ENCODE assay signal across 27 cellular contexts in genomic region chr15:98666841-98667240, GRCh38. TPM values are rescaled to one million over a fixed set of nuclear protein-coding genes. Genes with fewer than 3 reads are reported as not detected.
DNase-seq lines count a peak whose midpoint lies in the region; ATAC-seq, FAIRE-seq and TF ChIP-seq lines count a peak whose summit lies in the region.
"Had no signal": no experiment of that assay in that cellular context is flagged by ENCODE, and none has a peak within 500 bp of the region (broad histone marks: within the 10 kb centered on the region; RNA-seq: fewer than 3 reads in every experiment).

No MANE protein-coding gene starts in this region.

- H3K4ac ChIP-seq in mesenchymal stem cell (ENCODE audit: low read depth in 1 of 2, low read length in 2 of 2): no peak overlapping the region

- H3K9me3 ChIP-seq in left ventricle myocardium inferior (replicated peaks) (no peaks in the 10 kb centered on the region), heart right ventricle (no peaks in the 10 kb centered on the region), astrocyte (ENCODE audit: insufficient read depth, low read depth, low read length) (no peaks in the 10 kb centered on the region), mesenchymal stem cell (ENCODE audit: control insufficient read depth, low read length) (no peaks in the 10 kb centered on the region)
- H3K9me3 ChIP-seq: MG63, SJSA1, thoracic aorta had no signal

- no peaks in the 10 kb centered on the region for H3K27me3 ChIP-seq in left ventricle myocardium inferior (ENCODE audit: low read depth)
- no peaks in the 10 kb centered on the region for H3K27me3 ChIP-seq in heart right ventricle
- H3K27me3 ChIP-seq in astrocyte (ENCODE audit: insufficient read depth, low read length): no peaks in the 10 kb centered on the region
- no peaks in the 10 kb centered on the region for H3K27me3 ChIP-seq in mesenchymal stem cell (ENCODE audit: control insufficient read depth in 1 of 2, insufficient read depth in 1 of 2, low read length in 2 of 2)
- H3K27me3 ChIP-seq: MG63, SJSA1 had no signal

- no peaks in the 10 kb centered on the region for H3K36me3 ChIP-seq in left ventricle myocardium inferior
- no peaks in the 10 kb centered on the region for H3K36me3 ChIP-seq in heart right ventricle
- H3K36me3 ChIP-seq in astrocyte (ENCODE audit: insufficient read depth, low read length): no peaks in the 10 kb centered on the region
- peaks cover 0 to 9% of the 10 kb centered on the region in 2 experiments for H3K36me3 ChIP-seq in mesenchymal stem cell (ENCODE audit: control insufficient read depth in 1 of 2, insufficient read depth in 2 of 2, low read depth in 1 of 2, low read length in 2 of 2)
- H3K36me3 ChIP-seq: thoracic aorta had no signal

- TF ChIP-seq CTCF in left ventricle myocardium inferior (IDR thresholded peaks at IDR 0.05; ENCODE audit: borderline replicate concordance): no peak
- no peak for TF ChIP-seq CTCF in heart right ventricle (IDR thresholded peaks at IDR 0.05)
- TF ChIP-seq CTCF in astrocyte (IDR thresholded peaks at IDR 0.05; ENCODE audit: insufficient read depth, low read depth, low read length): no peak
- TF ChIP-seq CTCF in type B pancreatic cell (conservative IDR thresholded peaks at IDR 0.05): no peak

- H3K36me3 Mint-ChIP-seq in astrocyte (ENCODE audit: low read depth, unreplicated experiment): peaks cover 9% of the 10 kb centered on the region
- H3K36me3 Mint-ChIP-seq in type B pancreatic cell: peaks cover 15% of the 10 kb centered on the region
- no peaks in the 10 kb centered on the region for H3K36me3 Mint-ChIP-seq in activated CD4-positive, alpha-beta memory T cell treated with anti-CD3 and anti-CD28 coated beads, Interleukin-2, amount 10 ng/mL, durations not matched to agents 7 days and 5 days (ENCODE audit: low read depth)

- H2BK15ac ChIP-seq in mesenchymal stem cell (ENCODE audit: low read depth, poor library complexity, severe bottlenecking): no peak overlapping the region

- H3K4me3 Mint-ChIP-seq in astrocyte (ENCODE audit: unreplicated experiment) (no peak overlapping the region), type B pancreatic cell (no peak overlapping the region)
- H3K4me3 Mint-ChIP-seq in activated CD4-positive, alpha-beta memory T cell treated with anti-CD3 and anti-CD28 coated beads, Interleukin-2, amount 10 ng/mL, durations not matched to agents 7 days and 5 days: no peak overlapping the region
- H3K4me3 Mint-ChIP-seq: CD4-positive, alpha-beta T cell; memory B cell had no signal

- peaks cover 23% of the 10 kb centered on the region for H3K79me1 ChIP-seq in mesenchymal stem cell (replicated peaks; ENCODE audit: low read length, poor library complexity, severe bottlenecking)

- H3K14ac ChIP-seq in mesenchymal stem cell (ENCODE audit: low read length in 2 of 2): no peak overlapping the region

- H3K9me3 Mint-ChIP-seq in astrocyte (ENCODE audit: unreplicated experiment): no peaks in the 10 kb centered on the region
- H3K9me3 Mint-ChIP-seq in type B pancreatic cell: no peaks in the 10 kb centered on the region
- no peaks in the 10 kb centered on the region for H3K9me3 Mint-ChIP-seq in activated CD4-positive, alpha-beta memory T cell treated with anti-CD3 and anti-CD28 coated beads, Interleukin-2, amount 10 ng/mL, durations not matched to agents 7 days and 5 days
- H3K9me3 Mint-ChIP-seq: activated naive CD4-positive, alpha-beta T cell treated with anti-CD3 and anti-CD28 coated beads, Interleukin-2, amount 50 U/mL, for 24 hours; activated T-helper 2 cell treated with anti-CD3 and anti-CD28 coated beads, Interferon-gamma antibody, Interleukin-2, Interleukin-4, amounts not matched to agents 10 μg/mL and 5 μg/mL and 100 μg/mL, durations not matched to agents 14 hours and 24 hours and 36 hours; CD4-positive, alpha-beta T cell; memory B cell had no signal

- H3K79me2 ChIP-seq in astrocyte (ENCODE audit: insufficient read depth, low read length): peaks cover 100% of the 10 kb centered on the region

- no peak overlapping the region for H2AFZ ChIP-seq in astrocyte (ENCODE audit: low read depth, low read length)
- no peak overlapping the region for H2AFZ ChIP-seq in mesenchymal stem cell (ENCODE audit: low read depth, low read length)

- H3K4me2 ChIP-seq in astrocyte (ENCODE audit: low read length) (no peak overlapping the region), mesenchymal stem cell (ENCODE audit: low read length, poor library complexity, severe bottlenecking) (no peak overlapping the region)

- H4K91ac ChIP-seq in mesenchymal stem cell (ENCODE audit: low read length): no peak overlapping the region

- CTCF ChIA-PET in activated CD4-positive, alpha-beta memory T cell treated with anti-CD3 and anti-CD28 coated beads, Interleukin-2, amount 10 ng/mL, durations not matched to agents 7 days and 5 days (lab: Charles Lee): interaction anchor here (0.9 kb wide), 1 partner anchor 409 kb away, joined by 3 read pairs; no protein-coding TSS in a partner anchor

- no peak overlapping the region for H2BK12ac ChIP-seq in mesenchymal stem cell (ENCODE audit: low read length in 2 of 2)

- H3K4me1 Mint-ChIP-seq in astrocyte (ENCODE audit: low read depth, unreplicated experiment): peaks cover 74% of the 10 kb centered on the region
- peaks cover 63% of the 10 kb centered on the region for H3K4me1 Mint-ChIP-seq in type B pancreatic cell (ENCODE audit: unreplicated experiment)
- peaks cover 30% of the 10 kb centered on the region for H3K4me1 Mint-ChIP-seq in activated CD4-positive, alpha-beta memory T cell treated with anti-CD3 and anti-CD28 coated beads, Interleukin-2, amount 10 ng/mL, durations not matched to agents 7 days and 5 days

- no peak overlapping the region for H3K23ac ChIP-seq in mesenchymal stem cell (ENCODE audit: low read length in 2 of 2)

- no peak overlapping the region for H3K18ac ChIP-seq in mesenchymal stem cell (ENCODE audit: low read depth in 1 of 2, low read length in 2 of 2)

- H3K4me3 ChIP-seq in left ventricle myocardium inferior: no peak overlapping the region
- H3K4me3 ChIP-seq in heart right ventricle: no peak overlapping the region
- H3K4me3 ChIP-seq in astrocyte (ENCODE audit: insufficient read depth, low read depth, low read length): no peak overlapping the region
- H3K4me3 ChIP-seq in mesenchymal stem cell (ENCODE audit: insufficient read depth in 1 of 2, low read depth in 1 of 2, low read length in 2 of 2): no peak overlapping the region
- H3K4me3 ChIP-seq: GM12878, K562, MG63, SJSA1, thoracic aorta had no signal

- no peaks in the 10 kb centered on the region for H3K27me3 Mint-ChIP-seq in astrocyte (ENCODE audit: low read depth, unreplicated experiment)
- H3K27me3 Mint-ChIP-seq in type B pancreatic cell: no peaks in the 10 kb centered on the region
- H3K27me3 Mint-ChIP-seq in activated CD4-positive, alpha-beta memory T cell treated with anti-CD3 and anti-CD28 coated beads, Interleukin-2, amount 10 ng/mL, durations not matched to agents 7 days and 5 days: no peaks in the 10 kb centered on the region
- H3K27me3 Mint-ChIP-seq: activated naive CD4-positive, alpha-beta T cell treated with anti-CD3 and anti-CD28 coated beads, Interleukin-2, amount 50 U/mL, for 24 hours; CD4-positive, alpha-beta T cell had no signal

- intact Hi-C loops in left ventricle myocardium inferior (cut with micrococcal nuclease): no loop called here
- intact Hi-C loops in heart right ventricle (cut with DNase I): loop anchor here in 2 of 10 donors (10.0 kb wide), 2 partner anchors 108 to 408 kb away; no protein-coding TSS in a partner anchor

- H4K8ac ChIP-seq in mesenchymal stem cell (ENCODE audit: low read length): no peak overlapping the region

- H3K9ac ChIP-seq in astrocyte (ENCODE audit: low read length) (no peak overlapping the region), mesenchymal stem cell (ENCODE audit: low read length) (no peak overlapping the region)

- H2BK120ac ChIP-seq in mesenchymal stem cell (ENCODE audit: low read depth, low read length): no peak overlapping the region

- no peak for FAIRE-seq in astrocyte (lab: Jason Lieb, UNC)
- FAIRE-seq: endometrium, GM12878, K562 had no signal

- H3K27ac Mint-ChIP-seq in astrocyte (ENCODE audit: unreplicated experiment) (peak overlapping the region; percentile 99), type B pancreatic cell (peak overlapping the region; percentile 90)
- no peak overlapping the region for H3K27ac Mint-ChIP-seq in activated CD4-positive, alpha-beta memory T cell treated with anti-CD3 and anti-CD28 coated beads, Interleukin-2, amount 10 ng/mL, durations not matched to agents 7 days and 5 days
- H3K27ac Mint-ChIP-seq: activated naive CD4-positive, alpha-beta T cell treated with anti-CD3 and anti-CD28 coated beads, Interleukin-2, amount 50 U/mL, for 24 hours; activated T-helper 2 cell treated with anti-CD3 and anti-CD28 coated beads, Interferon-gamma antibody, Interleukin-2, Interleukin-4, amounts not matched to agents 10 μg/mL and 5 μg/mL and 100 μg/mL, durations not matched to agents 14 hours and 24 hours and 36 hours; CD4-positive, alpha-beta T cell; memory B cell had no signal

- ATAC-seq in heart right ventricle (no peak), HG02571 (IDR thresholded peaks at IDR 0.05; ENCODE audit: unreplicated experiment) (no peak)
- no peak for ATAC-seq in stimulated activated naive CD8-positive, alpha-beta T cell treated with anti-CD3 and anti-CD28 coated beads, Interleukin-15, Interleukin-2, amounts not matched to agents 100 U/mL and 50 U/mL, for 24 hours
- ATAC-seq: GM12878, K562, left colon had no signal

- peaks cover 96% of the 10 kb centered on the region for H4K20me1 ChIP-seq in astrocyte (ENCODE audit: insufficient read depth, low read length)

- H2BK5ac ChIP-seq in mesenchymal stem cell (ENCODE audit: low read depth, low read length, poor library complexity, severe bottlenecking): no peak overlapping the region

- 77 to 83% methylated on average over 7 of the region's 7 CpGs for WGBS in heart right ventricle, 2 donors
- 66% methylated on average over 6 of the region's 7 CpGs for WGBS in mesenchymal stem cell

- H3K27ac ChIP-seq in left ventricle myocardium inferior (replicated peaks): peak overlapping the region; percentile 80
- H3K27ac ChIP-seq in heart right ventricle: peak overlapping the region in 2 of 10 donors; percentile 80 to 83
- H3K27ac ChIP-seq in astrocyte (ENCODE audit: low read depth, low read length): no peak overlapping the region
- no peak overlapping the region for H3K27ac ChIP-seq in mesenchymal stem cell (ENCODE audit: low read length, poor library complexity, severe bottlenecking)
- H3K27ac ChIP-seq: SJSA1 had no signal

- no peak overlapping the region for H2AK5ac ChIP-seq in mesenchymal stem cell (ENCODE audit: low read length, severe bottlenecking)

- POLR2A ChIA-PET in activated CD4-positive, alpha-beta memory T cell treated with anti-CD3 and anti-CD28 coated beads, Interleukin-2, amount 10 ng/mL, durations not matched to agents 7 days and 5 days (lab: Charles Lee): no interaction called here

- DNase-seq in left ventricle myocardium inferior (no peak), heart right ventricle (no peak), astrocyte (ENCODE audit: low read depth) (no peak), mesenchymal stem cell (peak; percentile 70), type B pancreatic cell (ENCODE audit: extremely low spot score, unreplicated experiment) (no peak)
- no peak for DNase-seq in activated CD4-positive, alpha-beta memory T cell treated with anti-CD3 and anti-CD28 coated beads, Interleukin-2, amount 10 ng/mL, durations not matched to agents 7 days and 5 days
- no peak for DNase-seq in stimulated activated naive CD8-positive, alpha-beta T cell treated with anti-CD3 and anti-CD28 coated beads, Interleukin-15, Interleukin-2, amounts not matched to agents 100 U/mL and 50 U/mL, for 24 hours
- DNase-seq: activated CD4-positive, alpha-beta T cell treated with anti-CD3 and anti-CD28 coated beads, Interleukin-2, amount 50 U/mL, for 4 hours; activated CD8-positive, alpha-beta memory T cell treated with anti-CD3 and anti-CD28 coated beads, Interleukin-2, amount 50 U/mL, for 4 hours; CD4-positive, alpha-beta T cell; central memory CD4-positive, alpha-beta T cell; dermis blood vessel endothelial cell; left colon; MG63; NCI-H345; nucleus accumbens; stimulated activated naive CD4-positive, alpha-beta T cell treated with Interleukin-2 at 50 U/mL for 16 hours; T-helper 1 cell had no signal

- H3K4me1 ChIP-seq in left ventricle myocardium inferior: peaks cover 100% of the 10 kb centered on the region
- H3K4me1 ChIP-seq in heart right ventricle: peaks cover 16 to 90% (median 62%) of the 10 kb centered on the region in 9 donors
- H3K4me1 ChIP-seq in astrocyte (ENCODE audit: insufficient read depth, low read length): peaks cover 43% of the 10 kb centered on the region
- H3K4me1 ChIP-seq in mesenchymal stem cell (ENCODE audit: control insufficient read depth, insufficient read depth, low read depth, low read length): peaks cover 26% of the 10 kb centered on the region

RNA-seq across cellular contexts. Expression of gene IGF1R, which starts 18.5 kb away (rescaled TPM):
- total RNA-seq in left ventricle myocardium inferior (37.2 TPM), heart right ventricle (10 to 100 TPM; 32.3 to 88.2 (median 50.0) TPM), astrocyte (247 and 270 TPM in 2 replicates), type B pancreatic cell (ENCODE audit: low replicate concordance) (66.9 and 87.1 TPM in 2 replicates)
- 1 to 10 TPM; 3.4 to 8.4 TPM for polyA plus RNA-seq in heart right ventricle
- 28.5 TPM for polyA plus RNA-seq in mesenchymal stem cell (2013, experiment 1 of 2)
- 29.2 TPM for polyA plus RNA-seq in mesenchymal stem cell (2013, experiment 2 of 2)
- total RNA-seq in activated CD4-positive, alpha-beta memory T cell treated with anti-CD3 and anti-CD28 coated beads, Interleukin-2, amount 10 ng/mL, durations not matched to agents 7 days and 5 days: 1 to 10 TPM; 7.1 to 7.7 TPM
